17 cellular contexts compared by ENCODE assay signal in genomic region chr10:132972149-132972985, GRCh38. TPM values are rescaled to one million over a fixed set of nuclear protein-coding genes. Genes with fewer than 3 reads are reported as not detected.
A peak's percentile ranks its signal among the peaks of the same experiment; 100 is the strongest.
DNase-seq lines count a peak whose midpoint lies in the region; ATAC-seq and TF ChIP-seq lines count a peak whose summit lies in the region.
"Had no signal": no experiment of that assay in that cellular context is flagged by ENCODE, and none has a peak within 500 bp of the region (broad histone marks: within the 10 kb centered on the region; RNA-seq: fewer than 3 reads in every experiment).

No MANE protein-coding gene starts in this region.

- no peak for ATAC-seq in left cardiac atrium
- no peak for ATAC-seq in activated B cell treated with CpG ODN at 0.5 μM for 24 hours (ENCODE audit: low read depth)
- ATAC-seq in omental fat pad (ENCODE audit: low FRiP score) = peak; percentile 10
- ATAC-seq in GM18861 (IDR thresholded peaks at IDR 0.05; ENCODE audit: unreplicated experiment) = no peak
- ATAC-seq: Right ventricle myocardium inferior had no signal

- H3K27ac Mint-ChIP-seq in activated B cell treated with CpG ODN at 0.5 μM for 24 hours = no peak overlapping the region
- H3K27ac Mint-ChIP-seq: CD4-positive, alpha-beta T cell had no signal

- no peak overlapping the region for H3K4me3 Mint-ChIP-seq in activated B cell treated with CpG ODN at 0.5 μM for 24 hours
- H3K4me3 Mint-ChIP-seq: CD4-positive, alpha-beta T cell had no signal

- intact Hi-C loops in cardiac septum (cut with DNase I) (no loop called here), left cardiac atrium (cut with DNase I) (no loop called here), activated B cell treated with CpG ODN at 0.5 μM for 24 hours (cut with micrococcal nuclease) (no loop called here)

- POLR2A ChIA-PET in activated B cell treated with CpG ODN at 0.5 μM for 24 hours (lab: Charles Lee) = no interaction called here

- no peaks in the 10 kb centered on the region for H3K36me3 Mint-ChIP-seq in activated B cell treated with CpG ODN at 0.5 μM for 24 hours (ENCODE audit: low read depth)

- H3K9me3 Mint-ChIP-seq in activated B cell treated with CpG ODN at 0.5 μM for 24 hours = no peaks in the 10 kb centered on the region
- H3K9me3 Mint-ChIP-seq: CD4-positive, alpha-beta T cell had no signal

- TF ChIP-seq CTCF in activated B cell treated with CpG ODN at 0.5 μM for 24 hours (IDR thresholded peaks at IDR 0.05) = no peak
- no peak for TF ChIP-seq CTCF in omental fat pad (IDR thresholded peaks at IDR 0.05)

- H3K27me3 Mint-ChIP-seq in activated B cell treated with CpG ODN at 0.5 μM for 24 hours = peaks cover 22% of the 10 kb centered on the region

- H3K4me1 Mint-ChIP-seq in activated B cell treated with CpG ODN at 0.5 μM for 24 hours = peaks cover 2% of the 10 kb centered on the region

- peak; percentile 56 for DNase-seq in cardiac septum (ENCODE audit: low spot score)
- DNase-seq in left cardiac atrium = no peak
- peak; percentile 4 for DNase-seq in activated B cell treated with CpG ODN at 0.5 μM for 24 hours
- DNase-seq in omental fat pad (ENCODE audit: low spot score) = no peak
- DNase-seq in NCI-H1105 (lab: John Stamatoyannopoulos, UW) = no peak
- no peak for DNase-seq in NCI-H748 treated with DMSO at 0.1 percent for 48 hours (lab: John Stamatoyannopoulos, UW)
- DNase-seq: AML-193, DMS79 treated with DMSO at 0.1 percent for 48 hours, KBM-7, NCI-H1092, NCI-H1694 treated with DMSO at 0.1 percent for 48 hours, NCI-H446, PC-9 had no signal

- CTCF ChIA-PET in activated B cell treated with CpG ODN at 0.5 μM for 24 hours (lab: Charles Lee) = no interaction called here

RNA-seq across cellular contexts. Expression of gene CFAP46, which starts 30.0 kb away (rescaled TPM):
- 0.94 TPM for total RNA-seq in cardiac septum
- 1 to 10 TPM; 1.2 to 1.7 TPM for total RNA-seq in left cardiac atrium
- total RNA-seq in activated B cell treated with CpG ODN at 0.5 μM for 24 hours = 1.6 and 3.7 TPM in 2 replicates
- total RNA-seq in omental fat pad = under 1 TPM in 2 of 4 donors, not detected in 2; 0.24 to 0.37 TPM
- total RNA-seq: CD4-positive, alpha-beta T cell; M059J; PC-9 had no signal

Comparison
In these comparisons a context has a peak if more than half of its experiments do, and no peak if none do; other contexts are left out.
1. DNase-seq: peak in cardiac septum (single experiment) and activated B cell treated with CpG ODN at 0.5 μM for 24 hours (single experiment); none in left cardiac atrium (single experiment), omental fat pad (single experiment), NCI-H1105 (single experiment) and NCI-H748 treated with DMSO at 0.1 percent for 48 hours (single experiment).